Comparison of ENCODE assay signal across 1 cellular context in genomic region chr1:24289937-24290595, GRCh38.
TF ChIP-seq lines count a peak whose summit lies in the region.

No MANE protein-coding gene starts in this region.

TF ChIP-seq in HEK293, 187 proteins besides CTCF, POLR2A, EP300 and RAD21 (continued from another document and continues in another):
- TF ChIP-seq PRDM4 (tag by site-specific recombination; IDR thresholded peaks at IDR 0.05) = peak; percentile 78
- no peak for TF ChIP-seq ZNF707 (tag by site-specific recombination; IDR thresholded peaks at IDR 0.05)
- TF ChIP-seq ZNF398 (tag by site-specific recombination; IDR thresholded peaks at IDR 0.05) = 0 out of 2 replicates have a peak, but pooled peaks have one; percentile 31
- peak; percentile 71; the same call in 1 of the 2 replicates for TF ChIP-seq ZNF391 (tag by site-specific recombination; IDR thresholded peaks at IDR 0.05; ENCODE audit: borderline replicate concordance, low read depth)
- TF ChIP-seq KLF17 (tag by site-specific recombination; IDR thresholded peaks at IDR 0.05) = peak; percentile 49; the same call in 1 of the 2 replicates
- TF ChIP-seq ZNF335 (tag by site-specific recombination; conservative IDR thresholded peaks at IDR 0.05) = no peak
- 0 out of 2 replicates have a peak, but pooled peaks have one; percentile 23 for TF ChIP-seq ZSCAN30 (tag by site-specific recombination; IDR thresholded peaks at IDR 0.05)
- peak; percentile 94 for TF ChIP-seq GLIS1 (tag by site-specific recombination; IDR thresholded peaks at IDR 0.05)
- TF ChIP-seq ZNF792 (tag by site-specific recombination; IDR thresholded peaks at IDR 0.05) = no peak
- peak; percentile 51; the same call in 1 of the 2 replicates for TF ChIP-seq ZNF394 (tag by site-specific recombination; IDR thresholded peaks at IDR 0.05; ENCODE audit: borderline replicate concordance)
- no peak for TF ChIP-seq ZNF747 (tag by site-specific recombination; IDR thresholded peaks at IDR 0.05)
- no peak for TF ChIP-seq ZBTB11 (tag by site-specific recombination; conservative IDR thresholded peaks at IDR 0.05; ENCODE audit: low read depth)
- TF ChIP-seq ZNF660 (tag by site-specific recombination; IDR thresholded peaks at IDR 0.05) = peak; percentile 86
- TF ChIP-seq ZNF558 (tag by site-specific recombination; IDR thresholded peaks at IDR 0.05) = no peak
- no peak for TF ChIP-seq ZNF426 (tag by site-specific recombination; IDR thresholded peaks at IDR 0.05)
- TF ChIP-seq ZNF354C (tag by site-specific recombination; IDR thresholded peaks at IDR 0.05; ENCODE audit: borderline replicate concordance, low read depth) = 0 out of 2 replicates have a peak, but pooled peaks have one; percentile 15
- no peak for TF ChIP-seq SETDB1 (IDR thresholded peaks at IDR 0.05; ENCODE audit: insufficient read length, low read length)
- no peak for TF ChIP-seq ZNF514 (tag by site-specific recombination; IDR thresholded peaks at IDR 0.05)
- no peak for TF ChIP-seq ZNF280C (tag by site-specific recombination; IDR thresholded peaks at IDR 0.05)
- peak; percentile 49; the same call in 1 of the 2 replicates for TF ChIP-seq ZSCAN23 (tag by site-specific recombination; IDR thresholded peaks at IDR 0.05)
- no peak for TF ChIP-seq ZNF510 (tag by site-specific recombination; IDR thresholded peaks at IDR 0.05; ENCODE audit: insufficient replicate concordance)
- TF ChIP-seq ZNF433 (tag by site-specific recombination; IDR thresholded peaks at IDR 0.05; ENCODE audit: low read depth) = no peak
- TF ChIP-seq ZNF623 (tag by site-specific recombination; IDR thresholded peaks at IDR 0.05) = no peak
- TF ChIP-seq ZNF366 (tag by site-specific recombination; conservative IDR thresholded peaks at IDR 0.05) = peak; percentile 79
- TF ChIP-seq KLF7 (tag by site-specific recombination; IDR thresholded peaks at IDR 0.05; ENCODE audit: borderline replicate concordance) = no peak
- TF ChIP-seq IKZF3 (tag by site-specific recombination; IDR thresholded peaks at IDR 0.05) = peak; percentile 91
- TF ChIP-seq KLF8 (tag by site-specific recombination; IDR thresholded peaks at IDR 0.05) = peak; percentile 60; the same call in 1 of the 2 replicates
- TF ChIP-seq ZBTB8A (tag by site-specific recombination; IDR thresholded peaks at IDR 0.05) = peak; percentile 97
- TF ChIP-seq ZNF585B (tag by site-specific recombination; IDR thresholded peaks at IDR 0.05) = no peak
- TF ChIP-seq YY2 (tag by site-specific recombination; IDR thresholded peaks at IDR 0.05) = no peak
- TF ChIP-seq KLF9 (tag by site-specific recombination; IDR thresholded peaks at IDR 0.05; ENCODE audit: low read depth) = no peak
- peak; percentile 48 for TF ChIP-seq ZNF341 (tag by site-specific recombination; IDR thresholded peaks at IDR 0.05; ENCODE audit: low read depth)
- TF ChIP-seq ZNF560 (tag by site-specific recombination; IDR thresholded peaks at IDR 0.05; ENCODE audit: borderline replicate concordance) = no peak
- TF ChIP-seq WT1 (tag by site-specific recombination; IDR thresholded peaks at IDR 0.05) = peak; percentile 50; the same call in 1 of the 2 replicates
- no peak for TF ChIP-seq ZNF148 (tag by site-specific recombination; IDR thresholded peaks at IDR 0.05; ENCODE audit: borderline replicate concordance)
- peak; percentile 65 for TF ChIP-seq FEZF1 (tag by site-specific recombination; IDR thresholded peaks at IDR 0.05)
- no peak for TF ChIP-seq ZFHX2 (tag by site-specific recombination; conservative IDR thresholded peaks at IDR 0.05)
- no peak for TF ChIP-seq ZNF140 (tag by site-specific recombination; IDR thresholded peaks at IDR 0.05)
- peak; percentile 65 for TF ChIP-seq PRDM6 (tag by site-specific recombination; IDR thresholded peaks at IDR 0.05)
- no peak for TF ChIP-seq ZSCAN5A (tag by site-specific recombination; IDR thresholded peaks at IDR 0.05)
- peak; percentile 57 for TF ChIP-seq GLIS2 (tag by site-specific recombination; IDR thresholded peaks at IDR 0.05)
- TF ChIP-seq ZIC2 (tag by site-specific recombination; IDR thresholded peaks at IDR 0.05) = peak; percentile 57
